ENCODE assay signal across 29 cellular contexts in genomic region chr2:141555876-141556470, GRCh38.
DNase-seq lines count a peak whose midpoint lies in the region; ATAC-seq and TF ChIP-seq lines count a peak whose summit lies in the region.
"Had no signal": no experiment of that assay in that cellular context is flagged by ENCODE, and none has a peak within 500 bp of the region (broad histone marks: within the 10 kb centered on the region; RNA-seq: fewer than 3 reads in every experiment).

No MANE protein-coding gene starts in this region.

- DNase-seq in astrocyte of the hippocampus (ENCODE audit: low read depth, low spot score) (peak; percentile 65), glomerular visceral epithelial cell (ENCODE audit: extremely low spot score) (peak; percentile 61), substantia nigra (lab: John Stamatoyannopoulos, UW) (peak in 3 of 49 donors; percentile 13 to 26 (median 16)), NCI-H510A treated with DMSO at 0.1 percent for 48 hours (lab: John Stamatoyannopoulos, UW) (no peak)
- DNase-seq in activated naive CD4-positive, alpha-beta T cell treated with anti-CD3 and anti-CD28 coated beads, Interleukin-2, amount 10 ng/mL, durations not matched to agents 7 days and 5 days: no peak
- DNase-seq: activated CD4-positive, alpha-beta memory T cell treated with anti-CD3 and anti-CD28 coated beads for 36 hours; activated gamma-delta T cell; activated naive CD8-positive, alpha-beta T cell treated with anti-CD3 and anti-CD28 coated beads, Interleukin-2, amount 50 U/mL, for 24 hours; CD4-positive, alpha-beta T cell; DMS153; effector CD4-positive, alpha-beta T cell; GF-D8; GOT3; kidney glomerular epithelial cell; NCI-H1092; NCI-H1930; NCI-H345; PC-9; SHP77; stimulated activated CD4-positive, alpha-beta T cell treated with anti-CD3 and anti-CD28 coated beads, Interleukin-1b, Interleukin-23, amount 100 ng/mL, for 48 hours; upper lobe of right lung had no signal

- no peaks in the 10 kb centered on the region for H3K36me3 Mint-ChIP-seq in activated naive CD4-positive, alpha-beta T cell treated with anti-CD3 and anti-CD28 coated beads, Interleukin-2, amount 10 ng/mL, durations not matched to agents 7 days and 5 days
- H3K36me3 Mint-ChIP-seq: activated CD4-positive, alpha-beta memory T cell treated with anti-CD3 and anti-CD28 coated beads for 36 hours; brain had no signal

- H3K4me1 ChIP-seq in HEK293 (ENCODE audit: control insufficient read depth, insufficient read depth, low read length): peaks cover 4% of the 10 kb centered on the region; the same call in 1 of the 2 replicates
- H3K4me1 ChIP-seq: upper lobe of right lung had no signal

- no peak overlapping the region for H3K27ac Mint-ChIP-seq in activated naive CD4-positive, alpha-beta T cell treated with anti-CD3 and anti-CD28 coated beads, Interleukin-2, amount 10 ng/mL, durations not matched to agents 7 days and 5 days
- H3K27ac Mint-ChIP-seq: activated CD4-positive, alpha-beta memory T cell treated with anti-CD3 and anti-CD28 coated beads for 36 hours; activated naive CD8-positive, alpha-beta T cell treated with anti-CD3 and anti-CD28 coated beads, Interleukin-2, amount 50 U/mL, for 24 hours; CD4-positive, alpha-beta T cell had no signal

- H3K27ac ChIP-seq in HEK293 (ENCODE audit: extremely low read depth, low read depth, low read length) (no peak overlapping the region), substantia nigra (ENCODE audit: low read depth, low read length, poor library complexity, severe bottlenecking) (peak overlapping the region; percentile 19)
- H3K27ac ChIP-seq: PC-9, skin epidermis, upper lobe of right lung had no signal

- ATAC-seq in HG02623 (IDR thresholded peaks at IDR 0.05; ENCODE audit: unreplicated experiment) (no peak), HG03460 (IDR thresholded peaks at IDR 0.05; ENCODE audit: unreplicated experiment) (no peak)
- ATAC-seq: activated CD4-positive, CD25-positive, alpha-beta regulatory T cell treated with anti-CD3 and anti-CD28 coated beads, Interleukin-2, amount 50 U/mL, for 24 hours; activated naive CD8-positive, alpha-beta T cell treated with anti-CD3 and anti-CD28 coated beads, Interleukin-2, amount 50 U/mL, for 24 hours; esophagus mucosa; upper lobe of right lung had no signal

- H3K27me3 Mint-ChIP-seq in activated naive CD4-positive, alpha-beta T cell treated with anti-CD3 and anti-CD28 coated beads, Interleukin-2, amount 10 ng/mL, durations not matched to agents 7 days and 5 days: no peaks in the 10 kb centered on the region
- H3K27me3 Mint-ChIP-seq: activated CD4-positive, alpha-beta memory T cell treated with anti-CD3 and anti-CD28 coated beads for 36 hours; activated naive CD8-positive, alpha-beta T cell treated with anti-CD3 and anti-CD28 coated beads, Interleukin-2, amount 50 U/mL, for 24 hours; brain; CD4-positive, alpha-beta T cell had no signal

- POLR2A ChIA-PET in HEK293 (lab: Yijun Ruan, JAX): no interaction called here

- no peaks in the 10 kb centered on the region for H3K9me3 Mint-ChIP-seq in activated naive CD4-positive, alpha-beta T cell treated with anti-CD3 and anti-CD28 coated beads, Interleukin-2, amount 10 ng/mL, durations not matched to agents 7 days and 5 days
- H3K9me3 Mint-ChIP-seq: brain had no signal

- H3K4me3 Mint-ChIP-seq in activated naive CD4-positive, alpha-beta T cell treated with anti-CD3 and anti-CD28 coated beads, Interleukin-2, amount 10 ng/mL, durations not matched to agents 7 days and 5 days: no peak overlapping the region
- H3K4me3 Mint-ChIP-seq: activated CD4-positive, alpha-beta memory T cell treated with anti-CD3 and anti-CD28 coated beads for 36 hours; activated naive CD8-positive, alpha-beta T cell treated with anti-CD3 and anti-CD28 coated beads, Interleukin-2, amount 50 U/mL, for 24 hours; CD4-positive, alpha-beta T cell had no signal

- no peak for TF ChIP-seq CTCF in HEK293 (tag by site-specific recombination; IDR thresholded peaks at IDR 0.05)

- no peaks in the 10 kb centered on the region for H3K4me1 Mint-ChIP-seq in activated naive CD4-positive, alpha-beta T cell treated with anti-CD3 and anti-CD28 coated beads, Interleukin-2, amount 10 ng/mL, durations not matched to agents 7 days and 5 days
- H3K4me1 Mint-ChIP-seq: activated naive CD8-positive, alpha-beta T cell treated with anti-CD3 and anti-CD28 coated beads, Interleukin-2, amount 50 U/mL, for 24 hours had no signal

- CTCF ChIA-PET in HEK293 (lab: Yijun Ruan, JAX): interaction anchor here (0.6 to 1.7 kb wide), 7 partner anchors 8 to 692 kb away, joined by 3 to 5 read pairs (median 3); no protein-coding TSS in a partner anchor
- CTCF ChIA-PET in activated naive CD4-positive, alpha-beta T cell treated with anti-CD3 and anti-CD28 coated beads, Interleukin-2, amount 10 ng/mL, durations not matched to agents 7 days and 5 days (lab: Charles Lee): interaction anchor here (1.5 kb wide), 1 partner anchor 9 kb away, joined by 3 read pairs; no protein-coding TSS in a partner anchor

- H3K9me3 ChIP-seq in HEK293 (ENCODE audit: control insufficient read depth, insufficient read depth, low read depth, low read length): no peaks in the 10 kb centered on the region
- H3K9me3 ChIP-seq: upper lobe of right lung had no signal

- no peak overlapping the region for H3K4me3 ChIP-seq in HEK293 (ENCODE audit: low read depth, low read length)
- H3K4me3 ChIP-seq: lung, PC-9, skin epidermis, upper lobe of right lung had no signal

- H3K36me3 ChIP-seq in HEK293 (ENCODE audit: control insufficient read depth in 2 of 2, insufficient read depth in 1 of 2, low read length in 2 of 2): no peaks in the 10 kb centered on the region
- H3K36me3 ChIP-seq: upper lobe of right lung had no signal

TF ChIP-seq in HEK293, 187 proteins besides CTCF, POLR2A, EP300 and RAD21:
- TF ChIP-seq ZIC2 (tag by site-specific recombination; IDR thresholded peaks at IDR 0.05) (no peak), ZNF843 (tag by site-specific recombination; IDR thresholded peaks at IDR 0.05) (0 out of 2 replicates have a peak, but pooled peaks have one; percentile 34), ZNF510 (tag by site-specific recombination; IDR thresholded peaks at IDR 0.05; ENCODE audit: insufficient replicate concordance) (no peak)

Comparison
In these comparisons a context has a peak if more than half of its experiments do, and no peak if none do; other contexts are left out.
1. DNase-seq: peak in astrocyte of the hippocampus (single experiment) and glomerular visceral epithelial cell (single experiment); none in activated naive CD4-positive, alpha-beta T cell treated with anti-CD3 and anti-CD28 coated beads, Interleukin-2, amount 10 ng/mL, durations not matched to agents 7 days and 5 days (single experiment) and NCI-H510A treated with DMSO at 0.1 percent for 48 hours (single experiment).